10 cellular contexts compared by ENCODE assay signal in the genomic region with DNA sequence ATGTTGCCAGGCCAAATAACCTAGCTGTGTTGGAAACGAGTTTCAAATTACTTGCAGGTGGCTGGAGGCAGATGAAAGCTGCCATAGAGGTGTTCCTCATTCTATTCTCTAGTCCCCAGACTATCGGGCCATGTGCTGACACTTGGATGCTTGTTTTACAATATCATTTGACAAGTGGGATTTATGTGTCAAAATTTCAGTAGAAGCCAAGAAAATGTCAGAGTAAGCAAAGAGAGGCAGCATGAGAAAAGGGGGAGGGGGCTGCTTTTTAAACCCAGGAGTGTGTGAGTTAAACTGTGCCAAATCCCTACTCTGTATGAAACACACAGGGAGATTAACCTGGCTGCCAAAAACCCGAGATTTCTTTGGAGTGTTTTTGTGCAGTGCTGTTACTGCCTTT.
DNase-seq lines count a peak whose midpoint lies in the region.
"Had no signal": no experiment of that assay in that cellular context is flagged by ENCODE, and none has a peak within 500 bp of the region (broad histone marks: within the 10 kb centered on the region; RNA-seq: fewer than 3 reads in every experiment).

No MANE protein-coding gene starts in this region.

- DNase-seq in DMS53 (lab: John Stamatoyannopoulos, UW) (peak; percentile 5), DMS53 treated with DMSO at 0.1 percent for 48 hours (lab: John Stamatoyannopoulos, UW; ENCODE audit: unreplicated experiment) (no peak), NCI-H2081 (lab: John Stamatoyannopoulos, UW) (peak; percentile 57 to 84), RPMI8226 (peak; percentile 9), left kidney (ENCODE audit: low read depth, low spot score) (peak; percentile 48), NCI-H146 treated with DMSO at 0.1 percent for 48 hours (lab: John Stamatoyannopoulos, UW; ENCODE audit: unreplicated experiment) (no peak), NOMO-1 treated with DMSO at 0.1 percent for 48 hours (lab: John Stamatoyannopoulos, UW; ENCODE audit: unreplicated experiment) (no peak)
- DNase-seq in activated CD8-positive, alpha-beta memory T cell treated with anti-CD3 and anti-CD28 coated beads, Interleukin-2, amount 50 U/mL, for 4 hours = no peak
- DNase-seq: CD8-positive, alpha-beta memory T cell; DMS79 had no signal

Comparison
In these comparisons a context has a peak if more than half of its experiments do, and no peak if none do; other contexts are left out.
1. DNase-seq: peak in DMS53 (single experiment), NCI-H2081 (2 of 2), RPMI8226 (single experiment) and left kidney (single experiment); none in DMS53 treated with DMSO at 0.1 percent for 48 hours (single experiment), NCI-H146 treated with DMSO at 0.1 percent for 48 hours (single experiment), activated CD8-positive, alpha-beta memory T cell treated with anti-CD3 and anti-CD28 coated beads, Interleukin-2, amount 50 U/mL, for 4 hours (single experiment) and NOMO-1 treated with DMSO at 0.1 percent for 48 hours (single experiment).